21 cellular contexts compared by ENCODE assay signal in the genomic region with DNA sequence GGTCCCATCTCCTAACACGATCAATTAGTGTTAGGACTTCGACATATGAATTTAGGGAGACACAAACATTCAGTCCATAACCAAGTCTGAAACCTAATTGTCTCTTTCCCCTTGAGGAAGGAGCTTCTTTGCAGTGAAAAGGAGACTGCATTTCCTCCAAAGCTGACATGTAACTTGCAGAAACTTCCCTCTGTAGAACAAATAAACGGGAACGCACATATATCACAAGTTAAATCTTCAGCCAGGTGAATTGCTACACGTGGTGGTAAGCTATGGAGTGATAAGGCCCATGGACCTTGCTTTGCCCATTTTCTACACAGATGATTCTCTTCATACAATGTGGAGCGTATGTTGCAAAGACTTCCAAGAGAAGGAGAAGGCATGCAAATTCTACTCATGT. TPM values are rescaled to one million over a fixed set of nuclear protein-coding genes. Genes with fewer than 3 reads are reported as not detected.
"Had no signal": no experiment of that assay in that cellular context is flagged by ENCODE, and none has a peak within 500 bp of the region (broad histone marks: within the 10 kb centered on the region; RNA-seq: fewer than 3 reads in every experiment).

No MANE protein-coding gene starts in this region.

- H3K9me3 Mint-ChIP-seq: activated B cell treated with CpG ODN at 0.5 μM for 24 hours; activated CD4-positive, alpha-beta memory T cell treated with anti-CD3 and anti-CD28 coated beads, Interleukin-2, amount 10 ng/mL, durations not matched to agents 7 days and 5 days; activated T-cell treated with anti-CD3 and anti-CD28 coated beads, Interleukin-2, amount 50 U/mL, for 4 hours; central memory CD8-positive, alpha-beta T cell had no signal

- H3K27ac ChIP-seq: KMS-11 had no signal

- H3K4me1 Mint-ChIP-seq: activated B cell treated with CpG ODN at 0.5 μM for 24 hours; activated CD4-positive, alpha-beta memory T cell treated with anti-CD3 and anti-CD28 coated beads, Interleukin-2, amount 10 ng/mL, durations not matched to agents 7 days and 5 days had no signal

- ATAC-seq: PC-3 had no signal

- H3K27me3 Mint-ChIP-seq: activated B cell treated with CpG ODN at 0.5 μM for 24 hours had no signal

- H3K36me3 ChIP-seq: MG63 had no signal

- H3K4me3 ChIP-seq: MG63 had no signal

- DNase-seq: activated B cell treated with CpG ODN at 0.5 μM for 24 hours; activated CD4-positive, alpha-beta memory T cell treated with anti-CD3 and anti-CD28 coated beads, Interleukin-2, amount 10 ng/mL, durations not matched to agents 7 days and 5 days; activated CD4-positive, alpha-beta T cell treated with anti-CD3 and anti-CD28 coated beads for 1 hour; activated CD4-positive, alpha-beta T cell treated with anti-CD3 and anti-CD28 coated beads, Interleukin-2, amount 50 U/mL, for 1 hour; activated T-cell treated with anti-CD3 and anti-CD28 coated beads, Interleukin-2, amount 50 U/mL, for 4 hours; amygdala; MG63; NCI-H1105 treated with DMSO at 0.1 percent for 48 hours; NCI-H1436 treated with DMSO at 0.1 percent for 48 hours; NCI-H187; NCI-H2081; NCI-H510A treated with DMSO at 0.1 percent for 48 hours; PC-3; SHP77 had no signal

- H3K9me3 ChIP-seq: MG63 had no signal

- H3K27ac Mint-ChIP-seq: activated B cell treated with CpG ODN at 0.5 μM for 24 hours; activated CD4-positive, alpha-beta memory T cell treated with anti-CD3 and anti-CD28 coated beads, Interleukin-2, amount 10 ng/mL, durations not matched to agents 7 days and 5 days; brain; IgD-negative memory B cell had no signal

- H3K36me3 Mint-ChIP-seq: brain, IgD-negative memory B cell had no signal

- H3K27me3 ChIP-seq: MG63 had no signal

- H3K4me3 Mint-ChIP-seq: activated B cell treated with CpG ODN at 0.5 μM for 24 hours; activated CD4-positive, alpha-beta memory T cell treated with anti-CD3 and anti-CD28 coated beads, Interleukin-2, amount 10 ng/mL, durations not matched to agents 7 days and 5 days; activated T-cell treated with anti-CD3 and anti-CD28 coated beads, Interleukin-2, amount 50 U/mL, for 4 hours; brain; central memory CD8-positive, alpha-beta T cell; IgD-negative memory B cell; T-helper 1 cell treated with Interleukin-12 subunit alpha and Interleukin-12 subunit beta and Interleukin-4 antibody, amounts not matched to agents 30 μg/mL and 1 μg/mL, for 36 hours had no signal

RNA-seq across cellular contexts. Expression of gene LIPC, which starts 47.1 kb away (rescaled TPM):
- total RNA-seq: activated B cell treated with CpG ODN at 0.5 μM for 24 hours, astrocyte, PC-3, SK-MEL-5 had no signal
